Comparison of ENCODE assay signal across 9 cellular contexts in the genomic region with DNA sequence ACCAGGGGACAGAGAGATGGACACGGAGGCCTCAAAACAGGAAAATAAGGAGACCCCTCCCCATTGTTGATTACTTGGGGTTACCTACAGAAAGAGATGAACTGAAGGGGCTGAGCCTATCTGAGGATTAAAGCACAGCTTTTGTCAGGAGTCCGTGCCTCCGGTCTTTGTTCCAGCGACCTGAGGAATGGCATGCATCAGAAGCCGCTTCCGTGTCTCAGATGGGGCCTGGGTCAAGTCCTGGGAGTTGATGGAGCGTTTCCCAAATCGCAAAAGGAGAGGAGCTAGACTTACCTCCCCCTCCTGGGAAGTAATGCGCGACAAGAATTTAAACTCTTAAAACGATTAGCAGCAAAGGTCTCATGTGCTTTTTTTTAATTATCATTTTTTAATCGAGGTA. TPM values are rescaled to one million over a fixed set of nuclear protein-coding genes. Genes with fewer than 3 reads are reported as not detected.
DNase-seq lines count a peak whose midpoint lies in the region; ATAC-seq lines count a peak whose summit lies in the region.
"Had no signal": no experiment of that assay in that cellular context is flagged by ENCODE, and none has a peak within 500 bp of the region (broad histone marks: within the 10 kb centered on the region; RNA-seq: fewer than 3 reads in every experiment).

No MANE protein-coding gene starts in this region.

- H3K27me3 ChIP-seq in subcutaneous abdominal adipose tissue (ENCODE audit: control insufficient read depth in 5 of 5, insufficient read depth in 4 of 5, low read length in 5 of 5), result peaks cover 0 to 29% (median 14%) of the 10 kb centered on the region in 5 donors

- peaks cover 69% of the 10 kb centered on the region for H3K27me3 Mint-ChIP-seq in activated CD8-positive, alpha-beta memory T cell treated with anti-CD3 and anti-CD28 coated beads, Interleukin-2, amount 10 ng/mL, durations not matched to agents 7 days and 5 days
- peaks cover 73% of the 10 kb centered on the region for H3K27me3 Mint-ChIP-seq in activated T-helper 2 cell treated with anti-CD3 and anti-CD28 coated beads, Interferon-gamma antibody, Interleukin-2, Interleukin-4, amounts not matched to agents 10 μg/mL and 5 μg/mL and 100 μg/mL, durations not matched to agents 14 hours and 24 hours and 36 hours (ENCODE audit: low read depth)

- peaks cover 7% of the 10 kb centered on the region for H3K4me1 Mint-ChIP-seq in activated CD8-positive, alpha-beta memory T cell treated with anti-CD3 and anti-CD28 coated beads, Interleukin-2, amount 10 ng/mL, durations not matched to agents 7 days and 5 days
- H3K4me1 Mint-ChIP-seq in activated T-helper 2 cell treated with anti-CD3 and anti-CD28 coated beads, Interferon-gamma antibody, Interleukin-2, Interleukin-4, amounts not matched to agents 10 μg/mL and 5 μg/mL and 100 μg/mL, durations not matched to agents 14 hours and 24 hours and 36 hours (ENCODE audit: low read depth), result peaks cover 2% of the 10 kb centered on the region

- CTCF ChIA-PET in activated CD8-positive, alpha-beta memory T cell treated with anti-CD3 and anti-CD28 coated beads, Interleukin-2, amount 10 ng/mL, durations not matched to agents 7 days and 5 days (lab: Charles Lee), result interaction anchor here (1.0 kb wide), 2 partner anchors 9 to 128 kb away, joined by 3 read pairs; no protein-coding TSS in a partner anchor

- no peaks in the 10 kb centered on the region for H3K9me3 Mint-ChIP-seq in activated CD8-positive, alpha-beta memory T cell treated with anti-CD3 and anti-CD28 coated beads, Interleukin-2, amount 10 ng/mL, durations not matched to agents 7 days and 5 days (ENCODE audit: low read depth)
- H3K9me3 Mint-ChIP-seq in activated T-helper 2 cell treated with anti-CD3 and anti-CD28 coated beads, Interferon-gamma antibody, Interleukin-2, Interleukin-4, amounts not matched to agents 10 μg/mL and 5 μg/mL and 100 μg/mL, durations not matched to agents 14 hours and 24 hours and 36 hours, result no peaks in the 10 kb centered on the region

- peak overlapping the region in 1 of 5 donors; percentile 4 for H3K9ac ChIP-seq in subcutaneous abdominal adipose tissue (ENCODE audit: low read length in 5 of 5)

- peak overlapping the region; percentile 45 for H3K4me3 Mint-ChIP-seq in activated CD8-positive, alpha-beta memory T cell treated with anti-CD3 and anti-CD28 coated beads, Interleukin-2, amount 10 ng/mL, durations not matched to agents 7 days and 5 days
- H3K4me3 Mint-ChIP-seq in activated T-helper 2 cell treated with anti-CD3 and anti-CD28 coated beads, Interferon-gamma antibody, Interleukin-2, Interleukin-4, amounts not matched to agents 10 μg/mL and 5 μg/mL and 100 μg/mL, durations not matched to agents 14 hours and 24 hours and 36 hours (ENCODE audit: low read depth), result peak overlapping the region; percentile 35

- H3K36me3 Mint-ChIP-seq in activated CD8-positive, alpha-beta memory T cell treated with anti-CD3 and anti-CD28 coated beads, Interleukin-2, amount 10 ng/mL, durations not matched to agents 7 days and 5 days, result no peaks in the 10 kb centered on the region
- H3K36me3 Mint-ChIP-seq in activated T-helper 2 cell treated with anti-CD3 and anti-CD28 coated beads, Interferon-gamma antibody, Interleukin-2, Interleukin-4, amounts not matched to agents 10 μg/mL and 5 μg/mL and 100 μg/mL, durations not matched to agents 14 hours and 24 hours and 36 hours (ENCODE audit: low read depth), result no peaks in the 10 kb centered on the region

- no peak for DNase-seq in activated CD8-positive, alpha-beta memory T cell treated with anti-CD3 and anti-CD28 coated beads, Interleukin-2, amount 10 ng/mL, durations not matched to agents 7 days and 5 days
- DNase-seq in activated CD8-positive, alpha-beta memory T cell treated with anti-CD3 and anti-CD28 coated beads, Interleukin-2, amount 50 U/mL, for 4 hours, result no peak
- DNase-seq in activated T-helper 2 cell treated with anti-CD3 and anti-CD28 coated beads, Interferon-gamma antibody, Interleukin-2, Interleukin-4, amounts not matched to agents 10 μg/mL and 5 μg/mL and 100 μg/mL, durations not matched to agents 14 hours and 24 hours and 36 hours (ENCODE audit: low spot score), result no peak
- DNase-seq in iPS-NIHi7 (ENCODE audit: extremely low spot score) (peak; percentile 43), SK-N-DZ (ENCODE audit: low spot score) (no peak), inferior parietal cortex (ENCODE audit: extremely low spot score) (no peak), NCI-H2029 treated with DMSO at 0.1 percent for 48 hours (lab: John Stamatoyannopoulos, UW) (no peak)
- DNase-seq: NCI-H1694 treated with DMSO at 0.1 percent for 48 hours had no signal

- H3K27ac Mint-ChIP-seq in activated CD8-positive, alpha-beta memory T cell treated with anti-CD3 and anti-CD28 coated beads, Interleukin-2, amount 10 ng/mL, durations not matched to agents 7 days and 5 days, result no peak overlapping the region
- H3K27ac Mint-ChIP-seq in activated T-helper 2 cell treated with anti-CD3 and anti-CD28 coated beads, Interferon-gamma antibody, Interleukin-2, Interleukin-4, amounts not matched to agents 10 μg/mL and 5 μg/mL and 100 μg/mL, durations not matched to agents 14 hours and 24 hours and 36 hours, result no peak overlapping the region

- intact Hi-C loops in activated T-helper 2 cell treated with anti-CD3 and anti-CD28 coated beads, Interferon-gamma antibody, Interleukin-2, Interleukin-4, amounts not matched to agents 10 μg/mL and 5 μg/mL and 100 μg/mL, durations not matched to agents 14 hours and 24 hours and 36 hours (cut with micrococcal nuclease), result no loop called here

- peak overlapping the region in 4 of 5 donors; percentile 44 to 58 (median 51) for H3K4me3 ChIP-seq in subcutaneous abdominal adipose tissue (ENCODE audit: low read depth in 1 of 5, low read length in 5 of 5)

- no peaks in the 10 kb centered on the region for H3K36me3 ChIP-seq in subcutaneous abdominal adipose tissue (ENCODE audit: control insufficient read depth in 5 of 5, insufficient read depth in 5 of 5, low read length in 5 of 5)

- H3K27ac ChIP-seq in subcutaneous abdominal adipose tissue (ENCODE audit: low read depth, low read length), result no peak overlapping the region

- H3K4me1 ChIP-seq in subcutaneous abdominal adipose tissue (ENCODE audit: control insufficient read depth in 5 of 5, insufficient read depth in 5 of 5, low read length in 5 of 5), result peaks cover 0 to 15% (median 7%) of the 10 kb centered on the region in 5 donors

- H3K9me3 ChIP-seq in subcutaneous abdominal adipose tissue (ENCODE audit: control insufficient read depth in 5 of 5, low read length in 5 of 5), result no peaks in the 10 kb centered on the region

- ATAC-seq in activated CD8-positive, alpha-beta memory T cell treated with anti-CD3 and anti-CD28 coated beads, Interleukin-2, amount 10 ng/mL, durations not matched to agents 7 days and 5 days, result no peak

RNA-seq across cellular contexts. Expression of a gene that starts 1.0 kb away (rescaled TPM):
- total RNA-seq in activated CD8-positive, alpha-beta memory T cell treated with anti-CD3 and anti-CD28 coated beads, Interleukin-2, amount 10 ng/mL, durations not matched to agents 7 days and 5 days, result not detected
- total RNA-seq in activated T-helper 2 cell treated with anti-CD3 and anti-CD28 coated beads, Interferon-gamma antibody, Interleukin-2, Interleukin-4, amounts not matched to agents 10 μg/mL and 5 μg/mL and 100 μg/mL, durations not matched to agents 14 hours and 24 hours and 36 hours, result not detected in 2 replicates
- polyA plus RNA-seq in SK-N-DZ (2014; cell fraction: cytosol; rRNA removed), result 0.09 TPM in 1 of 2 replicates, not detected in the other
- polyA plus RNA-seq in SK-N-DZ (2014; cell fraction: nucleus; rRNA removed), result not detected in 2 replicates

RNA-seq across cellular contexts. Expression of a gene that starts 40.6 kb away (rescaled TPM):
- 1 to 10 TPM; 1.2 to 1.9 TPM for total RNA-seq in activated CD8-positive, alpha-beta memory T cell treated with anti-CD3 and anti-CD28 coated beads, Interleukin-2, amount 10 ng/mL, durations not matched to agents 7 days and 5 days
- 2.1 and 2.4 TPM in 2 replicates for total RNA-seq in activated T-helper 2 cell treated with anti-CD3 and anti-CD28 coated beads, Interferon-gamma antibody, Interleukin-2, Interleukin-4, amounts not matched to agents 10 μg/mL and 5 μg/mL and 100 μg/mL, durations not matched to agents 14 hours and 24 hours and 36 hours
- polyA plus RNA-seq in SK-N-DZ (2014; cell fraction: cytosol; rRNA removed), result not detected in 2 replicates
- polyA plus RNA-seq in SK-N-DZ (2014; cell fraction: nucleus; rRNA removed), result 0.09 TPM in 1 of 2 replicates, not detected in the other
